In genomic region chr1:243926803-243927245, GRCh38 we compare ENCODE assay signal across 12 cellular contexts.
DNase-seq lines count a peak whose midpoint lies in the region; ATAC-seq and TF ChIP-seq lines count a peak whose summit lies in the region.
"Had no signal": no experiment of that assay in that cellular context is flagged by ENCODE, and none has a peak within 500 bp of the region (broad histone marks: within the 10 kb centered on the region; RNA-seq: fewer than 3 reads in every experiment).

No MANE protein-coding gene starts in this region.

- peak overlapping the region; percentile 51; the same call in 1 of the 2 replicates for H3K4me2 ChIP-seq in IMR-90 (ENCODE audit: low read depth, low read length)

- H3K27me3 ChIP-seq in IMR-90 (ENCODE audit: control insufficient read depth, insufficient read depth, low read length): peaks cover 17% of the 10 kb centered on the region
- H3K27me3 ChIP-seq: pancreas had no signal

- no peak overlapping the region for H3K27ac ChIP-seq in IMR-90 (ENCODE audit: insufficient read depth, low read length)
- H3K27ac ChIP-seq in coronary artery: peak overlapping the region in 1 of 2 donors; percentile 49
- H3K27ac ChIP-seq: pancreas had no signal

- H3K9ac ChIP-seq in IMR-90 (ENCODE audit: low read depth, low read length): no peak overlapping the region

- peaks cover 14% of the 10 kb centered on the region for H3K4me1 ChIP-seq in IMR-90 (ENCODE audit: control insufficient read depth, insufficient read depth, low read length)
- H3K4me1 ChIP-seq: pancreas had no signal

- no peak for TF ChIP-seq CTCF in AG09309 (IDR thresholded peaks at IDR 0.05; ENCODE audit: control insufficient read depth, insufficient read depth, low read depth, low read length, missing control alignments)
- no peak for TF ChIP-seq CTCF in IMR-90 (conservative IDR thresholded peaks at IDR 0.05; ENCODE audit: low read depth, low read length)
- TF ChIP-seq CTCF in coronary artery (IDR thresholded peaks at IDR 0.05): no peak

- H3K79me1 ChIP-seq in IMR-90 (ENCODE audit: low read depth in 1 of 2, low read length in 2 of 2): no peaks in the 10 kb centered on the region

- CTCF ChIA-PET in IMR-90 (lab: Yijun Ruan, JAX): interaction anchor here (0.6 kb wide), 1 partner anchor 335 kb away, joined by 4 read pairs; no protein-coding TSS in a partner anchor

- in situ Hi-C loops in IMR-90 (cut with MboI; ENCODE audit: low sequenced_read_pairs): no loop called here

- intact Hi-C loops in IMR-90 (cut with micrococcal nuclease): loop anchor here (10.0 kb wide), 2 partner anchors 212 to 1538 kb away; no protein-coding TSS in a partner anchor

- H3K9me3 Mint-ChIP-seq in T-helper 2 cell treated with Interferon-gamma antibody and Interleukin-4, amounts not matched to agents 5 μg/mL and 100 μg/mL, for 36 hours: no peaks in the 10 kb centered on the region

- ATAC-seq in IMR-90 (ENCODE audit: low read depth) (peak; percentile 74), HG03342 (IDR thresholded peaks at IDR 0.05; ENCODE audit: unreplicated experiment) (no peak)
- ATAC-seq: K562 had no signal

- no peak overlapping the region for H2BK15ac ChIP-seq in IMR-90 (ENCODE audit: low read depth, low read length)

- dilution Hi-C loops in IMR-90 (cut with HindIII; ENCODE audit: low sequenced_read_pairs, unreplicated experiment): no loop called here

- TF ChIP-seq POLR2A in IMR-90 (IDR thresholded peaks at IDR 0.05; ENCODE audit: low read depth, low read length): no peak

- TF ChIP-seq RAD21 in IMR-90 (IDR thresholded peaks at IDR 0.05; ENCODE audit: low read length): no peak

- H2BK120ac ChIP-seq in IMR-90 (ENCODE audit: low read depth, low read length): no peak overlapping the region

- H2BK20ac ChIP-seq in IMR-90 (ENCODE audit: low read depth, low read length): no peak overlapping the region

- POLR2A ChIA-PET in IMR-90 (lab: Charles Lee; ENCODE audit: unreplicated experiment): no interaction called here

- no peak overlapping the region for H2AK5ac ChIP-seq in IMR-90 (ENCODE audit: low read depth, low read length)

- H3K4ac ChIP-seq in IMR-90 (ENCODE audit: low read depth, low read length): no peak overlapping the region

- BruUV-seq in IMR-90 (replicated peaks; lab: Mats Ljungman, UMichigan): no TSS peak

- H3K4me3 ChIP-seq in AG09309 (ENCODE audit: control insufficient read depth, low read depth, low read length): no peak overlapping the region
- H3K4me3 ChIP-seq in IMR-90 (ENCODE audit: insufficient read depth, low read depth, low read length): no peak overlapping the region
- H3K4me3 ChIP-seq in coronary artery: peak overlapping the region; percentile 35
- H3K4me3 ChIP-seq: K562, pancreas had no signal

- no peak overlapping the region for H3K23ac ChIP-seq in IMR-90 (ENCODE audit: low read depth, low read length)

- DNase-seq in AG09309 (ENCODE audit: low read depth) (peak; percentile 51), IMR-90 (peak; percentile 96), coronary artery (ENCODE audit: low spot score) (no peak), myocyte (ENCODE audit: low read depth) (peak; percentile 43), NCI-H524 (lab: John Stamatoyannopoulos, UW) (no peak), germinal center (ENCODE audit: low spot score) (no peak)
- DNase-seq in T-helper 2 cell treated with Interferon-gamma antibody and Interleukin-4, amounts not matched to agents 5 μg/mL and 100 μg/mL, for 36 hours (ENCODE audit: low spot score): no peak
- DNase-seq: activated naive CD4-positive, alpha-beta T cell treated with anti-CD3 and anti-CD28 coated beads, Interleukin-2, amount 50 U/mL, for 16 hours; NCI-H69; pancreas had no signal

- no peaks in the 10 kb centered on the region for H4K20me1 ChIP-seq in IMR-90 (ENCODE audit: insufficient read depth, low read length)

- H2AFZ ChIP-seq in IMR-90 (replicated peaks; ENCODE audit: low read length, poor library complexity): no peak overlapping the region

- no peak overlapping the region for H4K5ac ChIP-seq in IMR-90 (ENCODE audit: low read depth, low read length)

- no peak overlapping the region for H4K91ac ChIP-seq in IMR-90 (ENCODE audit: insufficient read depth, low read depth, low read length)

- no peak overlapping the region for H3K4me3 Mint-ChIP-seq in T-helper 2 cell treated with Interferon-gamma antibody and Interleukin-4, amounts not matched to agents 5 μg/mL and 100 μg/mL, for 36 hours

- H3K14ac ChIP-seq in IMR-90 (replicated peaks; ENCODE audit: low read depth, low read length): no peak overlapping the region

- no CpG with 5 or more reads among the region's 6 CpGs for WGBS in IMR-90 (ENCODE audit: extremely low coverage in 2 of 2, insufficient read length in 1 of 2), 2 experiments

- no peaks in the 10 kb centered on the region for H3K9me3 ChIP-seq in IMR-90 (ENCODE audit: control insufficient read depth, insufficient read depth, low read length)
- H3K9me3 ChIP-seq: pancreas had no signal

- H3K27me3 Mint-ChIP-seq in T-helper 2 cell treated with Interferon-gamma antibody and Interleukin-4, amounts not matched to agents 5 μg/mL and 100 μg/mL, for 36 hours (ENCODE audit: low read depth): peaks cover 1% of the 10 kb centered on the region

- no peak overlapping the region for H2AK9ac ChIP-seq in IMR-90 (replicated peaks; ENCODE audit: low read depth, low read length, poor library complexity)

- H3K36me3 Mint-ChIP-seq in T-helper 2 cell treated with Interferon-gamma antibody and Interleukin-4, amounts not matched to agents 5 μg/mL and 100 μg/mL, for 36 hours (ENCODE audit: low read depth): no peaks in the 10 kb centered on the region

- no peak overlapping the region for H3K56ac ChIP-seq in IMR-90 (ENCODE audit: extremely low read depth, insufficient read depth, low read length)

- H3K9me1 ChIP-seq in IMR-90 (ENCODE audit: insufficient read depth, low read length): peaks cover 13% of the 10 kb centered on the region; the same call in 1 of the 2 replicates

- H4K8ac ChIP-seq in IMR-90 (ENCODE audit: low read depth in 2 of 2, low read length in 2 of 2): no peak overlapping the region

- H3K27ac Mint-ChIP-seq in T-helper 2 cell treated with Interferon-gamma antibody and Interleukin-4, amounts not matched to agents 5 μg/mL and 100 μg/mL, for 36 hours: no peak overlapping the region

- peak overlapping the region; percentile 53 for H2BK5ac ChIP-seq in IMR-90 (ENCODE audit: low read depth, low read length, poor library complexity, severe bottlenecking)

- H3K18ac ChIP-seq in IMR-90 (ENCODE audit: low read depth, low read length): no peak overlapping the region

- no peaks in the 10 kb centered on the region for H3K4me1 Mint-ChIP-seq in T-helper 2 cell treated with Interferon-gamma antibody and Interleukin-4, amounts not matched to agents 5 μg/mL and 100 μg/mL, for 36 hours (ENCODE audit: low read depth)

- H3K36me3 ChIP-seq in IMR-90 (ENCODE audit: control insufficient read depth, insufficient read depth, low read length): no peaks in the 10 kb centered on the region
- H3K36me3 ChIP-seq: pancreas had no signal

TF ChIP-seq in IMR-90, 13 proteins besides CTCF, POLR2A, EP300 and RAD21:
- TF ChIP-seq CEBPB (IDR thresholded peaks at IDR 0.05; ENCODE audit: low read depth, low read length): no peak
- TF ChIP-seq ELK1 (IDR thresholded peaks at IDR 0.05; ENCODE audit: borderline replicate concordance, low read depth, low read length): no peak
- TF ChIP-seq MAZ (IDR thresholded peaks at IDR 0.05; ENCODE audit: borderline replicate concordance, low read depth, low read length): no peak
- no peak for TF ChIP-seq SMC3 (IDR thresholded peaks at IDR 0.05; ENCODE audit: low read depth, low read length)
- TF ChIP-seq RCOR1 (IDR thresholded peaks at IDR 0.05; ENCODE audit: insufficient replicate concordance, low read length): peak; percentile 45
- peak; percentile 21; the same call in 1 of the 2 replicates for TF ChIP-seq MAFK (IDR thresholded peaks at IDR 0.05; ENCODE audit: low read depth, low read length)
- no peak for TF ChIP-seq NFE2L2 (IDR thresholded peaks at IDR 0.05; ENCODE audit: low read depth, low read length)
- TF ChIP-seq FOS (IDR thresholded peaks at IDR 0.05; ENCODE audit: low read depth, low read length): peak; percentile 67; the same call in 1 of the 2 replicates
- TF ChIP-seq MXI1 (IDR thresholded peaks at IDR 0.05; ENCODE audit: borderline replicate concordance, low read depth, low read length): no peak
- no peak for TF ChIP-seq USF2 (IDR thresholded peaks at IDR 0.05; ENCODE audit: low read depth, low read length)
- peak; percentile 66 for TF ChIP-seq BHLHE40 (IDR thresholded peaks at IDR 0.05; ENCODE audit: low read depth, low read length)

Comparison
In these comparisons a context has a peak if more than half of its experiments do, and no peak if none do; other contexts are left out.
1. DNase-seq: peak in AG09309 (single experiment), IMR-90 (single experiment) and myocyte (single experiment); none in coronary artery (single experiment), T-helper 2 cell treated with Interferon-gamma antibody and Interleukin-4, amounts not matched to agents 5 μg/mL and 100 μg/mL, for 36 hours (single experiment), NCI-H524 (0 of 2) and germinal center (single experiment).